8 cellular contexts compared by ENCODE assay signal in genomic region chr12:104286538-104287482, GRCh38. TPM values are rescaled to one million over a fixed set of nuclear protein-coding genes. Genes with fewer than 3 reads are reported as not detected.
DNase-seq lines count a peak whose midpoint lies in the region; ATAC-seq lines count a peak whose summit lies in the region.

No MANE protein-coding gene starts in this region.

- no peaks in the 10 kb centered on the region for H3K9me3 Mint-ChIP-seq in activated CD4-positive, alpha-beta T cell treated with anti-CD3 and anti-CD28 coated beads, Interleukin-2, amount 10 ng/mL, durations not matched to agents 7 days and 5 days

- POLR2A ChIA-PET in activated CD4-positive, alpha-beta T cell treated with anti-CD3 and anti-CD28 coated beads, Interleukin-2, amount 10 ng/mL, durations not matched to agents 7 days and 5 days (lab: Charles Lee) = interaction anchor here (0.5 to 1.5 kb wide), 5 partner anchors 17 to 223 kb away, joined by 3 to 4 read pairs (median 3); partner anchors contain the start of gene EID3

- peak; percentile 80 for DNase-seq in NCI-H524 treated with DMSO at 0.1 percent for 48 hours (lab: John Stamatoyannopoulos, UW)
- DNase-seq in activated CD4-positive, alpha-beta T cell treated with anti-CD3 and anti-CD28 coated beads, Interleukin-2, amount 10 ng/mL, durations not matched to agents 7 days and 5 days = peak; percentile 95
- peak; percentile 96 for DNase-seq in dedifferentiated amniotic fluid mesenchymal stem cell (ENCODE audit: extremely low spot score)
- peak; percentile 97 for DNase-seq in left kidney (ENCODE audit: low read depth, low spot score)
- peak; percentile 88 to 89 for DNase-seq in stimulated activated CD4-positive, alpha-beta T cell treated with anti-CD3 and anti-CD28 coated beads, Interleukin-2, amount 100 ng/mL, for 24 hours

- H3K36me3 Mint-ChIP-seq in activated CD4-positive, alpha-beta T cell treated with anti-CD3 and anti-CD28 coated beads, Interleukin-2, amount 10 ng/mL, durations not matched to agents 7 days and 5 days (ENCODE audit: low read depth) = peaks cover 16% of the 10 kb centered on the region

- peaks cover 0 to 43% (median 24%) of the 10 kb centered on the region in 11 experiments; a peak in 17 of 22 replicates for H4K20me1 ChIP-seq in BLaER1 treated with 17β-estradiol and CSF1 and Interleukin-3, amounts not matched to agents 10 nM and 100 nM

- peak; percentile 90 for ATAC-seq in GM19324 (IDR thresholded peaks at IDR 0.05; ENCODE audit: low FRiP score, unreplicated experiment)
- peak; percentile 90 for ATAC-seq in HG03460 (IDR thresholded peaks at IDR 0.05; ENCODE audit: unreplicated experiment)

- peak overlapping the region; percentile 97 for H3K27ac Mint-ChIP-seq in activated CD4-positive, alpha-beta T cell treated with anti-CD3 and anti-CD28 coated beads, Interleukin-2, amount 10 ng/mL, durations not matched to agents 7 days and 5 days

- no peaks in the 10 kb centered on the region for H3K27me3 ChIP-seq in BLaER1 treated with 17β-estradiol and CSF1 and Interleukin-3, amounts not matched to agents 10 nM and 100 nM

- peak overlapping the region; percentile 82 to 100 (median 93) for H3K27ac ChIP-seq in BLaER1 treated with 17β-estradiol and CSF1 and Interleukin-3, amounts not matched to agents 10 nM and 100 nM

- H3K9ac ChIP-seq in BLaER1 treated with 17β-estradiol and CSF1 and Interleukin-3, amounts not matched to agents 10 nM and 100 nM = peak overlapping the region; percentile 85 to 99 (median 94)

- H3K4me3 Mint-ChIP-seq in activated CD4-positive, alpha-beta T cell treated with anti-CD3 and anti-CD28 coated beads, Interleukin-2, amount 10 ng/mL, durations not matched to agents 7 days and 5 days = peak overlapping the region; percentile 94

- H3K27me3 Mint-ChIP-seq in activated CD4-positive, alpha-beta T cell treated with anti-CD3 and anti-CD28 coated beads, Interleukin-2, amount 10 ng/mL, durations not matched to agents 7 days and 5 days = no peaks in the 10 kb centered on the region

- H3K4me1 Mint-ChIP-seq in activated CD4-positive, alpha-beta T cell treated with anti-CD3 and anti-CD28 coated beads, Interleukin-2, amount 10 ng/mL, durations not matched to agents 7 days and 5 days = peaks cover 26% of the 10 kb centered on the region

- peak overlapping the region; percentile 73 to 98 (median 82) for H3K4me3 ChIP-seq in BLaER1 treated with 17β-estradiol and CSF1 and Interleukin-3, amounts not matched to agents 10 nM and 100 nM

- peaks cover 22 to 40% (median 27%) of the 10 kb centered on the region in 10 experiments for H3K4me1 ChIP-seq in BLaER1 treated with 17β-estradiol and CSF1 and Interleukin-3, amounts not matched to agents 10 nM and 100 nM

- peak overlapping the region; percentile 88 to 98 (median 93) for H3K4me2 ChIP-seq in BLaER1 treated with 17β-estradiol and CSF1 and Interleukin-3, amounts not matched to agents 10 nM and 100 nM

- H3K9me3 ChIP-seq in BLaER1 treated with 17β-estradiol and CSF1 and Interleukin-3, amounts not matched to agents 10 nM and 100 nM (replicated peaks in 1 of 11) = no peaks in the 10 kb centered on the region

- peaks cover 10 to 28% (median 22%) of the 10 kb centered on the region in 11 experiments for H3K36me3 ChIP-seq in BLaER1 treated with 17β-estradiol and CSF1 and Interleukin-3, amounts not matched to agents 10 nM and 100 nM

- CTCF ChIA-PET in activated CD4-positive, alpha-beta T cell treated with anti-CD3 and anti-CD28 coated beads, Interleukin-2, amount 10 ng/mL, durations not matched to agents 7 days and 5 days (lab: Charles Lee) = interaction anchor here (0.8 to 2.4 kb wide), 6 partner anchors 8 to 766 kb away, joined by 3 to 16 read pairs (median 5); partner anchors contain the start of genes EID3 and TXNRD1

RNA-seq across cellular contexts. Expression of gene EID3, which starts 16.7 kb away (rescaled TPM):
- total RNA-seq in activated CD4-positive, alpha-beta T cell treated with anti-CD3 and anti-CD28 coated beads, Interleukin-2, amount 10 ng/mL, durations not matched to agents 7 days and 5 days = 1 to 10 TPM; 5.8 to 6.9 TPM

Comparison
In these comparisons a context has a peak if more than half of its experiments do, and no peak if none do; other contexts are left out.
1. Peak in every context shown above with its lines: DNase-seq, ATAC-seq, H3K4me3 ChIP-seq and H3K27ac ChIP-seq.